ENCODE assay signal across 8 cellular contexts in genomic region chr17:19304209-19304608, GRCh38. TPM values are rescaled to one million over a fixed set of nuclear protein-coding genes. Genes with fewer than 3 reads are reported as not detected.
DNase-seq lines count a peak whose midpoint lies in the region; ATAC-seq and TF ChIP-seq lines count a peak whose summit lies in the region.

No MANE protein-coding gene starts in this region.

- H3K36me3 ChIP-seq in fibroblast of lung (ENCODE audit: control insufficient read depth, insufficient read depth, low read length) (no peaks in the 10 kb centered on the region), osteoblast (ENCODE audit: insufficient read depth, low read length) (no peaks in the 10 kb centered on the region)

- H3K4me1 ChIP-seq in fibroblast of lung (ENCODE audit: control insufficient read depth, extremely low read depth, insufficient read depth, low read length), result peaks cover 7% of the 10 kb centered on the region
- peaks cover 7% of the 10 kb centered on the region for H3K4me1 ChIP-seq in osteoblast (ENCODE audit: insufficient read depth, low read length)

- peak overlapping the region; percentile 13 for H3K4me2 ChIP-seq in fibroblast of lung (ENCODE audit: extremely low read depth, insufficient read depth, low read length)
- no peak overlapping the region for H3K4me2 ChIP-seq in osteoblast (ENCODE audit: insufficient read depth, low read length)

- H3K9me3 ChIP-seq in fibroblast of lung (ENCODE audit: control insufficient read depth, insufficient read depth, low read depth, low read length) (no peaks in the 10 kb centered on the region), osteoblast (ENCODE audit: low read depth, low read length) (no peaks in the 10 kb centered on the region)

- H3K79me2 ChIP-seq in fibroblast of lung (ENCODE audit: control insufficient read depth, insufficient read depth, low read length), result no peaks in the 10 kb centered on the region
- peaks cover 54% of the 10 kb centered on the region for H3K79me2 ChIP-seq in osteoblast (ENCODE audit: insufficient read depth, low read length)

- no peak overlapping the region for H3K9ac ChIP-seq in fibroblast of lung (ENCODE audit: insufficient read depth, low read length)

- no peaks in the 10 kb centered on the region for H3K27me3 ChIP-seq in fibroblast of lung (ENCODE audit: control insufficient read depth, insufficient read depth, low read length)
- no peaks in the 10 kb centered on the region for H3K27me3 ChIP-seq in osteoblast (ENCODE audit: insufficient read depth, low read length)

- ATAC-seq in HG03159 (IDR thresholded peaks at IDR 0.05; ENCODE audit: unreplicated experiment), result no peak
- ATAC-seq in GM21423 (IDR thresholded peaks at IDR 0.05; ENCODE audit: unreplicated experiment), result no peak
- ATAC-seq in HG02610 (IDR thresholded peaks at IDR 0.05; ENCODE audit: unreplicated experiment), result no peak

- no peak overlapping the region for H3K4me3 ChIP-seq in fibroblast of lung (replicated peaks in 1 of 4; ENCODE audit: control extremely low read depth in 1 of 4, insufficient read depth in 1 of 4, low read depth in 3 of 4, low read length in 4 of 4)
- no peak overlapping the region for H3K4me3 ChIP-seq in osteoblast (ENCODE audit: insufficient read depth, low read length)

- no peaks in the 10 kb centered on the region for H4K20me1 ChIP-seq in fibroblast of lung (ENCODE audit: control insufficient read depth, extremely low read depth, insufficient read depth, low read length)
- H4K20me1 ChIP-seq in osteoblast (ENCODE audit: insufficient read depth, low read length), result peaks cover 41% of the 10 kb centered on the region

- H3K27ac ChIP-seq in fibroblast of lung (ENCODE audit: insufficient read depth, low read length) (peak overlapping the region; percentile 16), osteoblast (ENCODE audit: low read depth, low read length) (peak overlapping the region; percentile 32)

- DNase-seq in GDM1 (lab: John Stamatoyannopoulos, UW) (peak; percentile 35), RPMI7951 (ENCODE audit: low read depth) (peak; percentile 69), fibroblast of lung (ENCODE audit: low read depth in 2 of 2) (peak; percentile 53 to 79), osteoblast (ENCODE audit: insufficient read length, low spot score, missing footprints) (peak; percentile 87), NCI-H2171 (lab: John Stamatoyannopoulos, UW) (no peak)

- TF ChIP-seq CTCF in fibroblast of lung (conservative IDR thresholded peaks at IDR 0.05 in 1 of 2, IDR thresholded peaks at IDR 0.05 in 1 of 2; ENCODE audit: low read depth in 1 of 2, low read length in 2 of 2) (no peak), osteoblast (IDR thresholded peaks at IDR 0.05; ENCODE audit: extremely low read depth, low read depth, low read length) (no peak)

- H2AFZ ChIP-seq in fibroblast of lung (ENCODE audit: low read length), result no peak overlapping the region
- no peak overlapping the region for H2AFZ ChIP-seq in osteoblast (ENCODE audit: low read length)

RNA-seq across cellular contexts. Expression of gene B9D1, which starts 58.3 kb away (rescaled TPM):
- total RNA-seq in RPMI7951 (2014; rRNA removed; shearing (Covaris generic)), result 16.2 and 20.3 TPM in 2 replicates
- total RNA-seq in fibroblast of lung, result 20.8 and 38.5 TPM in 2 replicates
- 32.0 and 35.7 TPM in 2 replicates for polyA plus RNA-seq in fibroblast of lung
- 31.6 and 38.4 TPM in 2 replicates for polyA plus RNA-seq in fibroblast of lung (2012)
- 32.5 and 35.0 TPM in 2 replicates for polyA minus RNA-seq in fibroblast of lung (ENCODE audit: low replicate concordance)
- 20.6 and 21.0 TPM in 2 replicates for total RNA-seq in osteoblast
